ENCODE assay signal across 9 cellular contexts in the genomic region with DNA sequence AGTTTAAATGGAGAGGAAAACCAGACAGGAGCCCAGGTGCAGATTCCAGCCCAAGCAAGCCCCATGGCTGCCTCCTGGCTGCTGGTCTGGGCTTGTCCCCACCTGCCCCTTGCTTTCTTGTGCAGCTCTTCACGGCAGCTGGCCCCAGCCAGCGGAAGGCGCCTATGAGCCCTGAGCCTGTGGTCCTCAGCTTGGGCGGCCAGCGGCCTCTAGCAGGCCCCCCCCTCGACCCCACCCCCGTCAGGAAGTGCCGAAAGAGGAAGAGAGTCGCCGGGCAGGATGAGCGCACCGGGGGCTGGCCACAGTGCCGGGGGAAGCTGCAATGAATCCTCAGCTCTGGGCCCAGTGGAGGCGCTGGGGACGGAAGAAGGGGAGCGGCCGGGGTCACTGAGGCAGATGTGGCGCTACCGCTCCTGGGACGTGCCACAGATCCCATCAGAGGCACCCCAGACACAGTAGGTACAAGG. TPM values are rescaled to one million over a fixed set of nuclear protein-coding genes. Genes with fewer than 3 reads are reported as not detected.
DNase-seq lines count a peak whose midpoint lies in the region; ATAC-seq, FAIRE-seq and TF ChIP-seq lines count a peak whose summit lies in the region.
"Had no signal": no experiment of that assay in that cellular context is flagged by ENCODE, and none has a peak within 500 bp of the region (broad histone marks: within the 10 kb centered on the region; RNA-seq: fewer than 3 reads in every experiment).

No MANE protein-coding gene starts in this region.

- no peaks in the 10 kb centered on the region for H3K27me3 Mint-ChIP-seq in activated CD4-positive, alpha-beta T cell treated with anti-CD3 and anti-CD28 coated beads, Interleukin-2, amount 10 ng/mL, durations not matched to agents 24 days and 14 days
- H3K27me3 Mint-ChIP-seq in T-cell, result no peaks in the 10 kb centered on the region

- H3K27ac ChIP-seq in smooth muscle cell (ENCODE audit: low read depth), result no peak overlapping the region

- intact Hi-C loops in activated CD4-positive, alpha-beta T cell treated with anti-CD3 and anti-CD28 coated beads, Interleukin-2, amount 10 ng/mL, durations not matched to agents 24 days and 14 days (cut with micrococcal nuclease), result loop anchor here (10.0 kb wide), 1 partner anchor 500 kb away; the partner anchor contains the start of gene CRY2
- intact Hi-C loops in Right ventricle myocardium superior (cut with DNase I), result no loop called here

- POLR2A ChIA-PET in T-cell (lab: Charles Lee), result interaction anchor here in 1 of 2 donors (1.0 kb wide), 1 partner anchor 12 kb away, joined by 3 read pairs; no protein-coding TSS in a partner anchor

- H3K36me3 ChIP-seq in smooth muscle cell (ENCODE audit: low read depth), result no peaks in the 10 kb centered on the region

- H3K79me2 ChIP-seq in smooth muscle cell (ENCODE audit: low read depth), result peaks cover 27% of the 10 kb centered on the region

- H3K9ac ChIP-seq in smooth muscle cell (ENCODE audit: low read depth), result no peak overlapping the region

- peak overlapping the region; percentile 57 for H3K27ac Mint-ChIP-seq in activated CD4-positive, alpha-beta T cell treated with anti-CD3 and anti-CD28 coated beads, Interleukin-2, amount 10 ng/mL, durations not matched to agents 24 days and 14 days
- H3K27ac Mint-ChIP-seq in T-cell, result peak overlapping the region; percentile 88

- TF ChIP-seq CTCF in smooth muscle cell (IDR thresholded peaks at IDR 0.05; ENCODE audit: borderline replicate concordance, insufficient read depth, poor library complexity, severe bottlenecking), result no peak

- whole genome bisulfite sequencing in smooth muscle cell (ENCODE audit: low lambda C conversion rate), result 52% methylated on average over 19 of the region's 20 CpGs

- H3K27me3 ChIP-seq in smooth muscle cell (ENCODE audit: low read depth), result no peaks in the 10 kb centered on the region

- ATAC-seq in T-cell (replicated peaks in 1 of 4) (no peak), Right ventricle myocardium superior (ENCODE audit: poor library complexity) (peak; percentile 18)
- ATAC-seq: left colon had no signal

- peak overlapping the region; percentile 29 for H3K4me2 ChIP-seq in smooth muscle cell

- H3K4me3 Mint-ChIP-seq in activated CD4-positive, alpha-beta T cell treated with anti-CD3 and anti-CD28 coated beads, Interleukin-2, amount 10 ng/mL, durations not matched to agents 24 days and 14 days, result peak overlapping the region; percentile 84
- H3K4me3 Mint-ChIP-seq in T-cell, result peak overlapping the region; percentile 81 to 85 (median 83)

- H3F3A ChIP-seq in smooth muscle cell (ENCODE audit: low read depth), result peaks cover 3% of the 10 kb centered on the region

- peak; percentile 73 for DNase-seq in activated CD4-positive, alpha-beta T cell treated with anti-CD3 and anti-CD28 coated beads, Interleukin-2, amount 10 ng/mL, durations not matched to agents 24 days and 14 days
- DNase-seq in activated CD4-positive, alpha-beta T cell treated with anti-CD3 and anti-CD28 coated beads for 1 hour, result no peak
- DNase-seq in T-cell (peak in 1 of 34 experiments; percentile 44), Right ventricle myocardium superior (peak; percentile 83), smooth muscle cell (lab: John Stamatoyannopoulos, UW; ENCODE audit: unreplicated experiment) (no peak), kidney glomerular epithelial cell (lab: John Stamatoyannopoulos, UW) (no peak), GM19239 (ENCODE audit: insufficient read length, low spot score) (no peak), occipital lobe (lab: John Stamatoyannopoulos, UW) (no peak)

- H4K20me1 ChIP-seq in smooth muscle cell (ENCODE audit: low read depth), result peaks cover 21% of the 10 kb centered on the region

- no peak overlapping the region for H2AFZ ChIP-seq in smooth muscle cell (ENCODE audit: low read depth)

- H3K36me3 Mint-ChIP-seq in activated CD4-positive, alpha-beta T cell treated with anti-CD3 and anti-CD28 coated beads, Interleukin-2, amount 10 ng/mL, durations not matched to agents 24 days and 14 days (ENCODE audit: low read depth), result peaks cover 2% of the 10 kb centered on the region
- H3K36me3 Mint-ChIP-seq in T-cell, result no peaks in the 10 kb centered on the region

- H3K4me1 Mint-ChIP-seq in activated CD4-positive, alpha-beta T cell treated with anti-CD3 and anti-CD28 coated beads, Interleukin-2, amount 10 ng/mL, durations not matched to agents 24 days and 14 days, result peaks cover 69% of the 10 kb centered on the region
- H3K4me1 Mint-ChIP-seq in T-cell, result peaks cover 78 to 88% (median 83%) of the 10 kb centered on the region in 3 donors

- CTCF ChIA-PET in T-cell (lab: Charles Lee), result no interaction called here

- FAIRE-seq in GM19239 (lab: Jason Lieb, UNC), result no peak

- H3K4me3 ChIP-seq in smooth muscle cell, result peak overlapping the region; percentile 16

- H3K9me3 ChIP-seq in smooth muscle cell (replicated peaks; ENCODE audit: low read depth), result no peaks in the 10 kb centered on the region

- peaks cover 9% of the 10 kb centered on the region for H3K4me1 ChIP-seq in smooth muscle cell (ENCODE audit: low read depth)

- H3K9me3 Mint-ChIP-seq in activated CD4-positive, alpha-beta T cell treated with anti-CD3 and anti-CD28 coated beads, Interleukin-2, amount 10 ng/mL, durations not matched to agents 24 days and 14 days, result no peaks in the 10 kb centered on the region
- H3K9me3 Mint-ChIP-seq in T-cell, result no peaks in the 10 kb centered on the region

RNA-seq across cellular contexts. Expression of gene DGKZ, which starts 2.1 kb away (rescaled TPM):
- total RNA-seq in activated CD4-positive, alpha-beta T cell treated with anti-CD3 and anti-CD28 coated beads, Interleukin-2, amount 10 ng/mL, durations not matched to agents 24 days and 14 days, result 87.4 and 94.7 TPM in 2 replicates
- total RNA-seq in T-cell (100 to 1,000 TPM; 235 to 318 (median 251) TPM), Right ventricle myocardium superior (65.8 TPM), smooth muscle cell (32.2 and 42.1 TPM in 2 replicates), occipital lobe (33.5 TPM)
- polyA plus RNA-seq in smooth muscle cell, result 30.7 and 52.0 TPM in 2 replicates

RNA-seq across cellular contexts. Expression of gene MDK, which starts 36.3 kb away (rescaled TPM):
- 5.4 and 7.1 TPM in 2 replicates for total RNA-seq in activated CD4-positive, alpha-beta T cell treated with anti-CD3 and anti-CD28 coated beads, Interleukin-2, amount 10 ng/mL, durations not matched to agents 24 days and 14 days
- total RNA-seq in T-cell (1 to 10 TPM; 5.8 to 8.6 (median 8.3) TPM), Right ventricle myocardium superior (4.7 TPM), smooth muscle cell (403 and 490 TPM in 2 replicates), occipital lobe (15.1 TPM)
- 667 and 755 TPM in 2 replicates for polyA plus RNA-seq in smooth muscle cell

RNA-seq across cellular contexts. Expression of gene CHRM4, which starts 46.4 kb away (rescaled TPM):
- 0.80 and 0.84 TPM in 2 replicates for total RNA-seq in activated CD4-positive, alpha-beta T cell treated with anti-CD3 and anti-CD28 coated beads, Interleukin-2, amount 10 ng/mL, durations not matched to agents 24 days and 14 days
- 1 to 10 TPM in 2 of 5 donors, under 1 TPM in 2, not detected in 1; 0.18 to 3.9 (median 1.5) TPM for total RNA-seq in T-cell
- total RNA-seq in Right ventricle myocardium superior, result not detected
- 4.7 and 5.6 TPM in 2 replicates for total RNA-seq in smooth muscle cell
- 11.1 and 20.0 TPM in 2 replicates for polyA plus RNA-seq in smooth muscle cell
- total RNA-seq in occipital lobe, result 0.78 TPM

Comparison
In these comparisons a context has a peak if more than half of its experiments do, and no peak if none do; other contexts are left out.
1. DNase-seq: peak in activated CD4-positive, alpha-beta T cell treated with anti-CD3 and anti-CD28 coated beads, Interleukin-2, amount 10 ng/mL, durations not matched to agents 24 days and 14 days (single experiment) and Right ventricle myocardium superior (single experiment); none in activated CD4-positive, alpha-beta T cell treated with anti-CD3 and anti-CD28 coated beads for 1 hour (single experiment), smooth muscle cell (single experiment), kidney glomerular epithelial cell (single experiment), GM19239 (single experiment) and occipital lobe (single experiment).
2. RNA of gene MDK, which starts 36.3 kb away (total RNA-seq): 403 to 490 TPM in smooth muscle cell; 15.1 TPM in occipital lobe (single experiment), 5.8 to 8.6 TPM in T-cell, 5.4 to 7.1 TPM in activated CD4-positive, alpha-beta T cell treated with anti-CD3 and anti-CD28 coated beads, Interleukin-2, amount 10 ng/mL, durations not matched to agents 24 days and 14 days and 4.7 TPM in Right ventricle myocardium superior (single experiment); every median in the first group is over 10 times any median in the second.